Comparison of ENCODE assay signal across 24 cellular contexts in genomic region chrX:12471061-12471460, GRCh38.
A peak's percentile ranks its signal among the peaks of the same experiment; 100 is the strongest.
DNase-seq lines count a peak whose midpoint lies in the region; ATAC-seq, FAIRE-seq and TF ChIP-seq lines count a peak whose summit lies in the region.
"Had no signal": no experiment of that assay in that cellular context is flagged by ENCODE, and none has a peak within 500 bp of the region (broad histone marks: within the 10 kb centered on the region; RNA-seq: fewer than 3 reads in every experiment).

No MANE protein-coding gene starts in this region.

- no peak for ATAC-seq in CD8-positive, alpha-beta T cell
- ATAC-seq: A549 had no signal

- H3K4me3 ChIP-seq in mammary epithelial cell (replicated peaks in 1 of 3; ENCODE audit: insufficient read depth in 1 of 3, low read depth in 2 of 3, low read length in 3 of 3), result no peak overlapping the region
- H3K4me3 ChIP-seq in breast epithelium, result no peak overlapping the region
- H3K4me3 ChIP-seq in epithelial cell of esophagus (ENCODE audit: low read length), result no peak overlapping the region
- H3K4me3 ChIP-seq in keratinocyte (ENCODE audit: control insufficient read depth in 2 of 3, extremely low read depth in 1 of 3, insufficient read depth in 2 of 3, low read depth in 1 of 3, low read length in 3 of 3), result no peak overlapping the region
- H3K4me3 ChIP-seq in CD8-positive, alpha-beta T cell (ENCODE audit: low read depth, low read length), result no peak overlapping the region
- H3K4me3 ChIP-seq: A549; BLaER1 treated with 17β-estradiol and CSF1 and Interleukin-3, amounts not matched to agents 10 nM and 100 nM; HAP-1 had no signal

- H3K27ac Mint-ChIP-seq in CD8-positive, alpha-beta T cell, result no peak overlapping the region
- H3K27ac Mint-ChIP-seq: CD14-positive monocyte; CD4-positive, alpha-beta T cell; HFFc6 had no signal

- H3K4me1 ChIP-seq in mammary epithelial cell (ENCODE audit: insufficient read depth, low read length) (peaks cover 7% of the 10 kb centered on the region), breast epithelium (no peaks in the 10 kb centered on the region), keratinocyte (ENCODE audit: control insufficient read depth, extremely low read depth, insufficient read depth, low read length) (peaks cover 18% of the 10 kb centered on the region)
- no peaks in the 10 kb centered on the region for H3K4me1 ChIP-seq in CD8-positive, alpha-beta T cell (ENCODE audit: insufficient read depth, low read length)
- H3K4me1 ChIP-seq: A549; BE2C; BLaER1 treated with 17β-estradiol and CSF1 and Interleukin-3, amounts not matched to agents 10 nM and 100 nM; Caco-2; HAP-1 had no signal

- CTCF ChIA-PET in mammary epithelial cell (lab: Charles Lee; ENCODE audit: low non-redundant PET), result no interaction called here
- CTCF ChIA-PET in CD8-positive, alpha-beta T cell (lab: Charles Lee), result no interaction called here

- POLR2A ChIA-PET in CD8-positive, alpha-beta T cell (lab: Charles Lee), result no interaction called here

- H3K79me2 ChIP-seq in mammary epithelial cell (ENCODE audit: insufficient read depth, low read length), result no peaks in the 10 kb centered on the region
- no peaks in the 10 kb centered on the region for H3K79me2 ChIP-seq in keratinocyte (ENCODE audit: control insufficient read depth, insufficient read depth, low read length)

- H3K27ac ChIP-seq in mammary epithelial cell (ENCODE audit: insufficient read depth, low read depth, low read length) (no peak overlapping the region), breast epithelium (no peak overlapping the region), keratinocyte (ENCODE audit: control insufficient read depth, insufficient read depth, low read length) (peak overlapping the region; percentile 19)
- H3K27ac ChIP-seq in CD8-positive, alpha-beta T cell (ENCODE audit: low read depth, low read length), result no peak overlapping the region
- H3K27ac ChIP-seq: A549; BLaER1 treated with 17β-estradiol and CSF1 and Interleukin-3, amounts not matched to agents 10 nM and 100 nM had no signal

- no peaks in the 10 kb centered on the region for H3K36me3 ChIP-seq in mammary epithelial cell (ENCODE audit: insufficient read depth, low read length)
- no peaks in the 10 kb centered on the region for H3K36me3 ChIP-seq in breast epithelium
- H3K36me3 ChIP-seq in keratinocyte (ENCODE audit: control insufficient read depth in 2 of 2, extremely low read depth in 1 of 2, insufficient read depth in 2 of 2, low read length in 2 of 2), result no peaks in the 10 kb centered on the region
- no peaks in the 10 kb centered on the region for H3K36me3 ChIP-seq in CD8-positive, alpha-beta T cell (ENCODE audit: insufficient read depth, low read length)
- H3K36me3 ChIP-seq: BE2C; BLaER1 treated with 17β-estradiol and CSF1 and Interleukin-3, amounts not matched to agents 10 nM and 100 nM; HAP-1 had no signal

- H3K9me1 ChIP-seq in keratinocyte (ENCODE audit: control insufficient read depth, extremely low read depth, insufficient read depth, low read length), result no peaks in the 10 kb centered on the region

- peak overlapping the region; percentile 65 for H2AFZ ChIP-seq in mammary epithelial cell (ENCODE audit: low read depth, low read length)
- H2AFZ ChIP-seq in keratinocyte (ENCODE audit: control insufficient read depth, low read length), result peak overlapping the region; percentile 66

- in situ Hi-C loops in mammary epithelial cell (cut with MboI; ENCODE audit: low sequenced_read_pairs in 2 of 2), result no loop called here

- TF ChIP-seq POLR2A in breast epithelium (IDR thresholded peaks at IDR 0.05), result no peak

- TF ChIP-seq CTCF in mammary epithelial cell (conservative IDR thresholded peaks at IDR 0.05 in 1 of 2, IDR thresholded peaks at IDR 0.05 in 1 of 2; ENCODE audit: extremely low read depth in 1 of 2, insufficient read depth in 1 of 2, low read depth in 1 of 2, low read length in 2 of 2) (no peak), breast epithelium (IDR thresholded peaks at IDR 0.05) (no peak), epithelial cell of esophagus (IDR thresholded peaks at IDR 0.05; ENCODE audit: insufficient read depth, low read depth, low read length, missing control alignments) (no peak), keratinocyte (optimal IDR thresholded peaks at IDR 0.05 in 1 of 3, IDR thresholded peaks at IDR 0.05 in 1 of 3, conservative IDR thresholded peaks at IDR 0.05 in 1 of 3; ENCODE audit: extremely low read depth in 1 of 3, insufficient read depth in 2 of 3, low read length in 3 of 3) (no peak)
- TF ChIP-seq CTCF in CD8-positive, alpha-beta T cell (IDR thresholded peaks at IDR 0.05), result no peak

- H3K9me3 Mint-ChIP-seq in CD8-positive, alpha-beta T cell, result no peaks in the 10 kb centered on the region
- H3K9me3 Mint-ChIP-seq: CD4-positive, alpha-beta T cell; HFFc6 had no signal

- no peaks in the 10 kb centered on the region for H3K4me1 Mint-ChIP-seq in CD8-positive, alpha-beta T cell (ENCODE audit: low read depth)
- H3K4me1 Mint-ChIP-seq: CD14-positive monocyte had no signal

- peak; percentile 25 for DNase-seq in mammary epithelial cell
- no peak for DNase-seq in breast epithelium (ENCODE audit: low spot score in 2 of 2)
- peak; percentile 61 for DNase-seq in epithelial cell of esophagus (ENCODE audit: low read depth)
- DNase-seq in keratinocyte (ENCODE audit: low read depth, low spot score), result no peak
- no peak for DNase-seq in NAMALWA (ENCODE audit: low spot score)
- no peak for DNase-seq in CD8-positive, alpha-beta T cell
- no peak for DNase-seq in NCI-H2029 treated with DMSO at 0.1 percent for 48 hours (lab: John Stamatoyannopoulos, UW)
- DNase-seq: 8988T; ACHN; AML-193; BE2C; Caco-2; CD4-positive, alpha-beta T cell; DMS153; DND-41; GOT3; HFFc6 had no signal

- no peaks in the 10 kb centered on the region for H3K27me3 Mint-ChIP-seq in CD8-positive, alpha-beta T cell (ENCODE audit: low read depth)
- H3K27me3 Mint-ChIP-seq: CD4-positive, alpha-beta T cell had no signal

- intact Hi-C loops in mammary epithelial cell (cut with micrococcal nuclease) (no loop called here), breast epithelium (cut with DNase I; ENCODE audit: low total_unique reads) (no loop called here)
- intact Hi-C loops in CD8-positive, alpha-beta T cell (cut with DNase I, micrococcal nuclease), result no loop called here

- dilution Hi-C loops in mammary epithelial cell (cut with HindIII; ENCODE audit: low sequenced_read_pairs) (no loop called here), keratinocyte (cut with MboI; ENCODE audit: extremely low pct_ligation_motif_present, low sequenced_read_pairs) (no loop called here)

- no peak overlapping the region for H3K9ac ChIP-seq in mammary epithelial cell (ENCODE audit: insufficient read depth, low read length)
- no peak overlapping the region for H3K9ac ChIP-seq in keratinocyte (ENCODE audit: control insufficient read depth, extremely low read depth, insufficient read depth, low read length)
- H3K9ac ChIP-seq: BLaER1 treated with 17β-estradiol and CSF1 and Interleukin-3, amounts not matched to agents 10 nM and 100 nM had no signal

- no TSS peak for BruUV-seq in mammary epithelial cell (replicated peaks; lab: Mats Ljungman, UMichigan)

- H3K36me3 Mint-ChIP-seq in CD8-positive, alpha-beta T cell, result no peaks in the 10 kb centered on the region
- H3K36me3 Mint-ChIP-seq: CD14-positive monocyte had no signal

- WGBS in mammary epithelial cell (ENCODE audit: low coverage, missing lambda C conversion rate), result 0% methylated on average over 2 of the region's 2 CpGs

- no peaks in the 10 kb centered on the region for H3K27me3 ChIP-seq in mammary epithelial cell (ENCODE audit: insufficient read depth, low read length)
- H3K27me3 ChIP-seq in breast epithelium, result no peaks in the 10 kb centered on the region
- H3K27me3 ChIP-seq in keratinocyte (ENCODE audit: control insufficient read depth, extremely low read depth, insufficient read depth, low read length), result no peaks in the 10 kb centered on the region
- no peaks in the 10 kb centered on the region for H3K27me3 ChIP-seq in CD8-positive, alpha-beta T cell (ENCODE audit: insufficient read depth, low read length)
- H3K27me3 ChIP-seq: BE2C had no signal

- H3K4me2 ChIP-seq in mammary epithelial cell (ENCODE audit: insufficient read depth, low read depth, low read length), result peak overlapping the region; percentile 20
- H3K4me2 ChIP-seq in keratinocyte (ENCODE audit: control insufficient read depth, extremely low read depth, insufficient read depth, low read depth, low read length), result peak overlapping the region; percentile 39
- H3K4me2 ChIP-seq: A549; BLaER1 treated with 17β-estradiol and CSF1 and Interleukin-3, amounts not matched to agents 10 nM and 100 nM had no signal

- H3K4me3 Mint-ChIP-seq in CD8-positive, alpha-beta T cell, result no peak overlapping the region
- H3K4me3 Mint-ChIP-seq: CD14-positive monocyte; CD4-positive, alpha-beta T cell; HFFc6 had no signal

- H3K9me3 ChIP-seq in mammary epithelial cell (replicated peaks; ENCODE audit: insufficient read depth, low read length), result peaks cover 3% of the 10 kb centered on the region
- no peaks in the 10 kb centered on the region for H3K9me3 ChIP-seq in breast epithelium
- H3K9me3 ChIP-seq in keratinocyte (ENCODE audit: control insufficient read depth, low read depth, low read length), result no peaks in the 10 kb centered on the region
- H3K9me3 ChIP-seq in CD8-positive, alpha-beta T cell (ENCODE audit: low read length), result no peaks in the 10 kb centered on the region
- H3K9me3 ChIP-seq: A549, BE2C, Caco-2, HAP-1 had no signal

- H4K20me1 ChIP-seq in mammary epithelial cell (ENCODE audit: insufficient read depth, low read length) (no peaks in the 10 kb centered on the region), keratinocyte (ENCODE audit: control insufficient read depth, extremely low read depth, insufficient read depth, low read length) (no peaks in the 10 kb centered on the region)
- H4K20me1 ChIP-seq: BLaER1 treated with 17β-estradiol and CSF1 and Interleukin-3, amounts not matched to agents 10 nM and 100 nM had no signal

- peak; percentile 68 for FAIRE-seq in keratinocyte (lab: Jason Lieb, UNC)
- FAIRE-seq: A549, G401.6, GM12892, H54 had no signal

Comparison
In these comparisons a context has a peak if more than half of its experiments do, and no peak if none do; other contexts are left out.
1. DNase-seq: peak in mammary epithelial cell (single experiment) and epithelial cell of esophagus (single experiment); none in breast epithelium (0 of 2), keratinocyte (single experiment), NAMALWA (single experiment), CD8-positive, alpha-beta T cell (0 of 7) and NCI-H2029 treated with DMSO at 0.1 percent for 48 hours (single experiment).